ENCODE assay signal across 25 cellular contexts in the genomic region with DNA sequence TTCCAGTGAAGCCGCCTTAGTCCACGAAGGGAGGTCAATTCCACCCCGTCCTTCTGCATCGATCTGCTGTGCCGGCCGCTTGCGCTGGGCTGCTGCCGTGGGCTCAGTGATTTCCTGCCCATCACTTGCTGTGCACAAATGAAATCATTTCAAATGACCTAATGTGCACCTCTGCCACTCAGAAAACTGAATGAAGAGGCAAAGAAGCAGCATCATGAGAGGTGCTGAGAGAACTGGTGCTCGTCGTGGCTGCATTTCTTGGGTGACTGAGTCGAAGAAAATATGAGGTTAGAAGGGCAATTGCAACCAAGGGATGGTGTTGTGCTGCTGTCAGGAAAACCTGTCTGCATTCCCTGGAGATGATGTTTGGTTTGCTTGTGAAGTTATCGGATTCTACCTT.
DNase-seq lines count a peak whose midpoint lies in the region; ATAC-seq and TF ChIP-seq lines count a peak whose summit lies in the region.
"Had no signal": no experiment of that assay in that cellular context is flagged by ENCODE, and none has a peak within 500 bp of the region (broad histone marks: within the 10 kb centered on the region; RNA-seq: fewer than 3 reads in every experiment).

No MANE protein-coding gene starts in this region.

- peaks cover 3% of the 10 kb centered on the region for H3K27me3 Mint-ChIP-seq in GM23338 (ENCODE audit: insufficient read depth, low read depth, poor library complexity)
- H3K27me3 Mint-ChIP-seq in nephron progenitor cell (ENCODE audit: low read depth, poor library complexity), result peaks cover 6% of the 10 kb centered on the region

- no peak overlapping the region for H3K4me2 ChIP-seq in GM23338
- H3K4me2 ChIP-seq: A549, BLaER1 had no signal

- no peak for ATAC-seq in GM23338
- ATAC-seq: A549, GM12878 had no signal

- peaks cover 20% of the 10 kb centered on the region for H3K9me2 ChIP-seq in GM23338 (ENCODE audit: insufficient read depth)

- no peaks in the 10 kb centered on the region for H3K36me3 ChIP-seq in GM23338 (ENCODE audit: insufficient read depth)
- no peaks in the 10 kb centered on the region for H3K36me3 ChIP-seq in esophagus muscularis mucosa
- H3K36me3 ChIP-seq: BE2C, BLaER1 had no signal

- no peak overlapping the region for H3K27ac Mint-ChIP-seq in GM23338
- peak overlapping the region; percentile 29 for H3K27ac Mint-ChIP-seq in nephron progenitor cell
- H3K27ac Mint-ChIP-seq: CD4-positive, CD25-positive, alpha-beta regulatory T cell had no signal

- H2AFZ ChIP-seq in GM23338, result peak overlapping the region; percentile 19; the same call in 1 of the 2 replicates

- H3K4me1 ChIP-seq in GM23338 (ENCODE audit: insufficient read depth) (peaks cover 15% of the 10 kb centered on the region), esophagus muscularis mucosa (peaks cover 0 to 8% (median 3%) of the 10 kb centered on the region in 4 donors)
- H3K4me1 ChIP-seq: A549, BE2C had no signal

- H3F3A ChIP-seq in GM23338 (replicated peaks; ENCODE audit: low read depth), result no peaks in the 10 kb centered on the region

- TF ChIP-seq EP300 in esophagus muscularis mucosa (IDR thresholded peaks at IDR 0.05), result no peak

- no peak overlapping the region for H3K27ac ChIP-seq in GM23338 (ENCODE audit: low read depth)
- H3K27ac ChIP-seq in esophagus muscularis mucosa (replicated peaks in 1 of 4), result no peak overlapping the region
- H3K27ac ChIP-seq: 22Rv1, A549, BLaER1 had no signal

- H3K36me3 Mint-ChIP-seq in GM23338 (ENCODE audit: low read depth), result peaks cover 3% of the 10 kb centered on the region; the same call in 2 of the 3 replicates
- H3K36me3 Mint-ChIP-seq in nephron progenitor cell (ENCODE audit: low read depth), result peaks cover 7% of the 10 kb centered on the region
- H3K36me3 Mint-ChIP-seq: CD14-positive monocyte; CD4-positive, alpha-beta memory T cell; CD4-positive, CD25-positive, alpha-beta regulatory T cell had no signal

- TF ChIP-seq POLR2A in esophagus muscularis mucosa (IDR thresholded peaks at IDR 0.05; ENCODE audit: low read depth), result no peak

- no peak for DNase-seq in GM23338 (ENCODE audit: low spot score)
- peak; percentile 19 for DNase-seq in esophagus muscularis mucosa (ENCODE audit: extremely low spot score)
- DNase-seq in nephron progenitor cell, result no peak
- peak; percentile 52 for DNase-seq in retina
- DNase-seq in occipital lobe (lab: John Stamatoyannopoulos, UW), result no peak
- DNase-seq in AG08395 (ENCODE audit: low spot score), result no peak
- DNase-seq in T-helper 9 cell, result no peak
- DNase-seq: BE2C; C1 segment of cervical spinal cord; CD4-positive, alpha-beta memory T cell; CD4-positive, CD25-positive, alpha-beta regulatory T cell; CD8-positive, alpha-beta memory T cell; COR-L47; DMS 273 treated with DMSO at 0.1 percent for 48 hours; DMS153; DMS53; DMS79; DND-41; EL; GDM1 had no signal

- TF ChIP-seq CTCF in GM23338 (conservative IDR thresholded peaks at IDR 0.05; ENCODE audit: low read depth in 2 of 2) (no peak), esophagus muscularis mucosa (IDR thresholded peaks at IDR 0.05) (no peak), nephron progenitor cell (IDR thresholded peaks at IDR 0.05) (no peak)

- H3K4me3 ChIP-seq in GM23338 (no peak overlapping the region), esophagus muscularis mucosa (no peak overlapping the region)
- H3K4me3 ChIP-seq: A549, BLaER1, GM12878 had no signal

- no peaks in the 10 kb centered on the region for H3K9me3 ChIP-seq in esophagus muscularis mucosa
- H3K9me3 ChIP-seq: A549, BE2C, BLaER1 had no signal

- peaks cover 8% of the 10 kb centered on the region for H3K9me3 Mint-ChIP-seq in GM23338
- H3K9me3 Mint-ChIP-seq in nephron progenitor cell, result peaks cover 20% of the 10 kb centered on the region
- H3K9me3 Mint-ChIP-seq: CD4-positive, alpha-beta memory T cell; CD4-positive, CD25-positive, alpha-beta regulatory T cell; CD8-positive, alpha-beta memory T cell had no signal

- H4K20me1 ChIP-seq in GM23338 (replicated peaks; ENCODE audit: insufficient read depth), result no peaks in the 10 kb centered on the region
- H4K20me1 ChIP-seq: BLaER1 had no signal

- H3K27me3 ChIP-seq in GM23338 (ENCODE audit: insufficient read depth) (0 out of 2 replicates have a peak, but pooled peaks cover 4% of the 10 kb centered on the region), esophagus muscularis mucosa (peaks cover 0 to 6% (median 0%) of the 10 kb centered on the region in 4 donors)
- H3K27me3 ChIP-seq: BLaER1 had no signal

- 93% methylated on average over 12 of the region's 12 CpGs for WGBS in esophagus muscularis mucosa

- intact Hi-C loops in esophagus muscularis mucosa (cut with DNase I), result no loop called here

- no peaks in the 10 kb centered on the region for H3K79me2 ChIP-seq in GM23338 (replicated peaks; ENCODE audit: insufficient read depth)

- H3K4me3 Mint-ChIP-seq in GM23338, result no peak overlapping the region
- H3K4me3 Mint-ChIP-seq in nephron progenitor cell, result no peak overlapping the region
- H3K4me3 Mint-ChIP-seq: CD14-positive monocyte; CD4-positive, alpha-beta memory T cell; CD8-positive, alpha-beta memory T cell had no signal

- H3K4me1 Mint-ChIP-seq in GM23338, result peaks cover 13% of the 10 kb centered on the region
- H3K4me1 Mint-ChIP-seq in nephron progenitor cell, result peaks cover 43% of the 10 kb centered on the region

TF ChIP-seq in GM23338, 12 proteins besides CTCF, POLR2A, EP300 and RAD21 (continues in another document):
- TF ChIP-seq, protein P1, sequence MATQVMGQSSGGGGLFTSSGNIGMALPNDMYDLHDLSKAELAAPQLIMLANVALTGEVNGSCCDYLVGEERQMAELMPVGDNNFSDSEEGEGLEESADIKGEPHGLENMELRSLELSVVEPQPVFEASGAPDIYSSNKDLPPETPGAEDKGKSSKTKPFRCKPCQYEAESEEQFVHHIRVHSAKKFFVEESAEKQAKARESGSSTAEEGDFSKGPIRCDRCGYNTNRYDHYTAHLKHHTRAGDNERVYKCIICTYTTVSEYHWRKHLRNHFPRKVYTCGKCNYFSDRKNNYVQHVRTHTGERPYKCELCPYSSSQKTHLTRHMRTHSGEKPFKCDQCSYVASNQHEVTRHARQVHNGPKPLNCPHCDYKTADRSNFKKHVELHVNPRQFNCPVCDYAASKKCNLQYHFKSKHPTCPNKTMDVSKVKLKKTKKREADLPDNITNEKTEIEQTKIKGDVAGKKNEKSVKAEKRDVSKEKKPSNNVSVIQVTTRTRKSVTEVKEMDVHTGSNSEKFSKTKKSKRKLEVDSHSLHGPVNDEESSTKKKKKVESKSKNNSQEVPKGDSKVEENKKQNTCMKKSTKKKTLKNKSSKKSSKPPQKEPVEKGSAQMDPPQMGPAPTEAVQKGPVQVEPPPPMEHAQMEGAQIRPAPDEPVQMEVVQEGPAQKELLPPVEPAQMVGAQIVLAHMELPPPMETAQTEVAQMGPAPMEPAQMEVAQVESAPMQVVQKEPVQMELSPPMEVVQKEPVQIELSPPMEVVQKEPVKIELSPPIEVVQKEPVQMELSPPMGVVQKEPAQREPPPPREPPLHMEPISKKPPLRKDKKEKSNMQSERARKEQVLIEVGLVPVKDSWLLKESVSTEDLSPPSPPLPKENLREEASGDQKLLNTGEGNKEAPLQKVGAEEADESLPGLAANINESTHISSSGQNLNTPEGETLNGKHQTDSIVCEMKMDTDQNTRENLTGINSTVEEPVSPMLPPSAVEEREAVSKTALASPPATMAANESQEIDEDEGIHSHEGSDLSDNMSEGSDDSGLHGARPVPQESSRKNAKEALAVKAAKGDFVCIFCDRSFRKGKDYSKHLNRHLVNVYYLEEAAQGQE (IDR thresholded peaks at IDR 0.05; ENCODE audit: unreplicated experiment), result no peak
- TF ChIP-seq, protein P2, sequence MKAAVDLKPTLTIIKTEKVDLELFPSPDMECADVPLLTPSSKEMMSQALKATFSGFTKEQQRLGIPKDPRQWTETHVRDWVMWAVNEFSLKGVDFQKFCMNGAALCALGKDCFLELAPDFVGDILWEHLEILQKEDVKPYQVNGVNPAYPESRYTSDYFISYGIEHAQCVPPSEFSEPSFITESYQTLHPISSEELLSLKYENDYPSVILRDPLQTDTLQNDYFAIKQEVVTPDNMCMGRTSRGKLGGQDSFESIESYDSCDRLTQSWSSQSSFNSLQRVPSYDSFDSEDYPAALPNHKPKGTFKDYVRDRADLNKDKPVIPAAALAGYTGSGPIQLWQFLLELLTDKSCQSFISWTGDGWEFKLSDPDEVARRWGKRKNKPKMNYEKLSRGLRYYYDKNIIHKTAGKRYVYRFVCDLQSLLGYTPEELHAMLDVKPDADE (IDR thresholded peaks at IDR 0.05), result no peak
- TF ChIP-seq EZH2phosphoT487 (IDR thresholded peaks at IDR 0.05; ENCODE audit: unreplicated experiment), result no peak
- no peak for TF ChIP-seq STAT1 (IDR thresholded peaks at IDR 0.05; ENCODE audit: unreplicated experiment)
- no peak for TF ChIP-seq ZNF331 (CRISPR knock-in tag; IDR thresholded peaks at IDR 0.05; ENCODE audit: low read depth)
- TF ChIP-seq CREB1 (CRISPR knock-in tag; IDR thresholded peaks at IDR 0.05; ENCODE audit: low read depth), result no peak

Comparison
In these comparisons a context has a peak if more than half of its experiments do, and no peak if none do; other contexts are left out.
1. DNase-seq: peak in esophagus muscularis mucosa (single experiment) and retina (single experiment); none in GM23338 (single experiment), nephron progenitor cell (single experiment), occipital lobe (single experiment), AG08395 (single experiment) and T-helper 9 cell (single experiment).